21 cellular contexts compared by ENCODE assay signal in the genomic region with DNA sequence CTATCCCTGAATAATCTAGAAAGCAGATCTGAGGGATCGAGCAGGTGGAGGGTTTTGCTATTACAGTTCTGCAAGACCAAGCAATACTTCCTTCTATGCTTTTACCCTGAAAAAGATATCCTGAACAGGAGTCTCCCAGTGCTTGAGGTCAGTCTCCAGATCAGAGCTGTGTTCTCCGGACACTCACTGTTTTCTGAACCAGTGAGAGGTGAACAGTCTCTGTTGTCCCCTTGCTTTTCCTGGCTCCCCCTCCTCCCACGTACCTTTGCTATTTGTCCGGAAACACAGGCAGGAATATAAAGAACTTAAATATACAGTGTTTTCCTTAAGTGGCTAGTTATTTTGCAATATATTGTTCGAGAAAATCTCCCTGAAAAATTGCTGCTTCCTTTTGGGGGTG.
"Had no signal": no experiment of that assay in that cellular context is flagged by ENCODE, and none has a peak within 500 bp of the region (broad histone marks: within the 10 kb centered on the region; RNA-seq: fewer than 3 reads in every experiment).

No MANE protein-coding gene starts in this region.

- DNase-seq: colonic mucosa; effector CD4-positive, alpha-beta T cell; endodermal cell; foreskin melanocyte; head of caudate nucleus; left colon; mammary epithelial cell; mucosa of descending colon; naive thymus-derived CD8-positive, alpha-beta T cell; psoas muscle; retina; right lobe of liver; spleen; stimulated activated CD4-positive, alpha-beta T cell treated with anti-CD3 and anti-CD28 coated beads, Interleukin-15, amount 100 ng/mL, for 24 hours; stimulated activated CD4-positive, alpha-beta T cell treated with anti-CD3 and anti-CD28 coated beads, Interleukin-1b, Interleukin-23, amount 100 ng/mL, for 48 hours; stimulated activated naive CD4-positive, alpha-beta T cell; stomach; substantia nigra; transverse colon had no signal

- H3K36me3 Mint-ChIP-seq: naive thymus-derived CD8-positive, alpha-beta T cell had no signal

- H3K4me3 Mint-ChIP-seq: endodermal cell; naive thymus-derived CD8-positive, alpha-beta T cell had no signal

- H3K36me3 ChIP-seq: colonic mucosa, right lobe of liver, spleen, stomach, thoracic aorta, transverse colon had no signal

- H3K27ac Mint-ChIP-seq: endodermal cell; naive thymus-derived CD8-positive, alpha-beta T cell had no signal

- H2AFZ ChIP-seq: hepatocyte had no signal

- H3K4me2 ChIP-seq: hepatocyte had no signal

- H3K9me3 Mint-ChIP-seq: naive thymus-derived CD8-positive, alpha-beta T cell had no signal

- H3K79me2 ChIP-seq: hepatocyte had no signal

- H3K27me3 ChIP-seq: hepatocyte, right lobe of liver, stomach, transverse colon had no signal

- H3K4me1 ChIP-seq: colonic mucosa, psoas muscle, right lobe of liver, spleen, transverse colon had no signal

- ATAC-seq: left colon; mucosa of descending colon; naive thymus-derived CD8-positive, alpha-beta T cell; psoas muscle; right lobe of liver had no signal

- H3K9me3 ChIP-seq: colonic mucosa, mucosa of descending colon, psoas muscle, right lobe of liver, spleen, stomach, thoracic aorta, transverse colon had no signal

- H3K27ac ChIP-seq: colonic mucosa, hepatocyte, psoas muscle, right lobe of liver, spleen, thoracic aorta, transverse colon had no signal

- H3K4me3 ChIP-seq: colonic mucosa, hepatocyte, mucosa of descending colon, psoas muscle, right lobe of liver, spleen, stomach, thoracic aorta, transverse colon had no signal

- H3K27me3 Mint-ChIP-seq: naive thymus-derived CD8-positive, alpha-beta T cell had no signal
